ENCODE assay signal across 8 cellular contexts in genomic region chr2:70069049-70069448, GRCh38. TPM values are rescaled to one million over a fixed set of nuclear protein-coding genes. Genes with fewer than 3 reads are reported as not detected.
DNase-seq lines count a peak whose midpoint lies in the region; ATAC-seq and TF ChIP-seq lines count a peak whose summit lies in the region.

No MANE protein-coding gene starts in this region.

- CTCF ChIA-PET in A673 (lab: Charles Lee), result no interaction called here

- POLR2A ChIA-PET in A673 (lab: Charles Lee; ENCODE audit: low non-redundant PET), result no interaction called here

- BruUV-seq in A673 (replicated peaks; lab: Mats Ljungman, UMichigan), result no TSS peak

- H3K4me3 ChIP-seq in left ventricle myocardium inferior (no peak overlapping the region), mucosa of rectum (ENCODE audit: low read length in 2 of 2) (peak overlapping the region; percentile 24 to 37), tibial nerve (no peak overlapping the region), A673 (ENCODE audit: low read depth, low read length, poor library complexity, severe bottlenecking) (no peak overlapping the region)

- H3K27ac ChIP-seq in left ventricle myocardium inferior (replicated peaks) (peak overlapping the region; percentile 28), mucosa of rectum (ENCODE audit: low read depth in 2 of 2, low read length in 2 of 2) (peak overlapping the region; percentile 73 to 96), tibial nerve (peak overlapping the region in 3 of 4 donors; percentile 68 to 91 (median 78)), A673 (ENCODE audit: low read depth, low read length, poor library complexity, severe bottlenecking) (no peak overlapping the region)

- no peak for TF ChIP-seq CTCF in left ventricle myocardium inferior (IDR thresholded peaks at IDR 0.05; ENCODE audit: borderline replicate concordance)
- no peak for TF ChIP-seq CTCF in tibial nerve (IDR thresholded peaks at IDR 0.05)
- no peak for TF ChIP-seq CTCF in A673 (conservative IDR thresholded peaks at IDR 0.05; ENCODE audit: low read depth, low read length)

- H3K9ac ChIP-seq in mucosa of rectum (ENCODE audit: low read depth in 1 of 2, low read length in 2 of 2), result peak overlapping the region; percentile 26 to 66

- no peak for TF ChIP-seq POLR2A in tibial nerve (IDR thresholded peaks at IDR 0.05)

- DNase-seq in left ventricle myocardium inferior (no peak), Right ventricle myocardium inferior (ENCODE audit: missing footprints) (no peak), M059J (ENCODE audit: low read depth) (peak; percentile 46), tibial nerve (ENCODE audit: low spot score in 2 of 2) (no peak), A673 (ENCODE audit: low spot score) (no peak), RPMI8226 (no peak)
- DNase-seq in activated effector memory CD4-positive, alpha-beta T cell treated with Interleukin-2 at 50 U/mL for 16 hours, result peak; percentile 52

- ATAC-seq in Right ventricle myocardium inferior, result no peak

- intact Hi-C loops in left ventricle myocardium inferior (cut with micrococcal nuclease), result no loop called here
- intact Hi-C loops in Right ventricle myocardium inferior (cut with DNase I), result no loop called here
- intact Hi-C loops in A673 (cut with micrococcal nuclease; ENCODE audit: unreplicated experiment), result no loop called here

- no peaks in the 10 kb centered on the region for H3K9me3 ChIP-seq in left ventricle myocardium inferior (replicated peaks)
- H3K9me3 ChIP-seq in mucosa of rectum (ENCODE audit: control insufficient read depth in 2 of 2, low read length in 2 of 2), result no peaks in the 10 kb centered on the region
- no peaks in the 10 kb centered on the region for H3K9me3 ChIP-seq in tibial nerve
- no peaks in the 10 kb centered on the region for H3K9me3 ChIP-seq in A673 (ENCODE audit: low read depth, low read length, poor library complexity, severe bottlenecking)

- no peak for TF ChIP-seq EP300 in tibial nerve (IDR thresholded peaks at IDR 0.05)

- peaks cover 24% of the 10 kb centered on the region for H3K4me1 ChIP-seq in left ventricle myocardium inferior
- H3K4me1 ChIP-seq in mucosa of rectum (ENCODE audit: control insufficient read depth in 2 of 2, insufficient read depth in 2 of 2, low read length in 2 of 2), result peaks cover 16 to 29% of the 10 kb centered on the region in 2 donors
- peaks cover 0 to 36% (median 16%) of the 10 kb centered on the region in 4 donors for H3K4me1 ChIP-seq in tibial nerve
- no peaks in the 10 kb centered on the region for H3K4me1 ChIP-seq in A673 (ENCODE audit: insufficient read depth, low read length, poor library complexity, severe bottlenecking)

- peaks cover 39% of the 10 kb centered on the region for H3K36me3 ChIP-seq in left ventricle myocardium inferior
- H3K36me3 ChIP-seq in mucosa of rectum (ENCODE audit: control insufficient read depth in 2 of 2, insufficient read depth in 2 of 2, low read length in 2 of 2), result peaks cover 12 to 19% of the 10 kb centered on the region in 2 donors
- peaks cover 0 to 58% (median 0%) of the 10 kb centered on the region in 3 donors for H3K36me3 ChIP-seq in tibial nerve
- peaks cover 19% of the 10 kb centered on the region for H3K36me3 ChIP-seq in A673 (ENCODE audit: insufficient read depth, low read length, poor library complexity, severe bottlenecking)

- WGBS in tibial nerve, 2 donors, result 93 to 96% methylated on average over 3 of the region's 3 CpGs

- H3K27me3 ChIP-seq in left ventricle myocardium inferior (ENCODE audit: low read depth) (no peaks in the 10 kb centered on the region), mucosa of rectum (ENCODE audit: control insufficient read depth in 2 of 2, insufficient read depth in 2 of 2, low read length in 2 of 2) (no peaks in the 10 kb centered on the region), tibial nerve (no peaks in the 10 kb centered on the region), A673 (replicated peaks; ENCODE audit: insufficient read depth, low read depth, low read length, poor library complexity) (no peaks in the 10 kb centered on the region)

RNA-seq across cellular contexts. Expression of gene PCBP1, which starts 18.2 kb away (rescaled TPM):
- total RNA-seq in left ventricle myocardium inferior, result 205 TPM
- total RNA-seq in Right ventricle myocardium inferior, result 203 TPM
- 24.5 and 37.7 TPM in 2 replicates for total RNA-seq in M059J (2014; rRNA removed; shearing (Covaris generic))
- 100 to 1,000 TPM; 157 to 203 (median 188) TPM for total RNA-seq in tibial nerve
- total RNA-seq in A673 (2021), result 343 and 350 TPM in 2 replicates

Comparison
In these comparisons a context has a peak if more than half of its experiments do, and no peak if none do; other contexts are left out.
1. DNase-seq: peak in M059J (single experiment) and activated effector memory CD4-positive, alpha-beta T cell treated with Interleukin-2 at 50 U/mL for 16 hours (single experiment); none in left ventricle myocardium inferior (single experiment), Right ventricle myocardium inferior (single experiment), tibial nerve (0 of 2), A673 (single experiment) and RPMI8226 (single experiment).
2. H3K4me3 ChIP-seq: peak in mucosa of rectum (2 of 2); none in left ventricle myocardium inferior (single experiment), tibial nerve (0 of 4) and A673 (single experiment).